25 cellular contexts compared by ENCODE assay signal in the genomic region with DNA sequence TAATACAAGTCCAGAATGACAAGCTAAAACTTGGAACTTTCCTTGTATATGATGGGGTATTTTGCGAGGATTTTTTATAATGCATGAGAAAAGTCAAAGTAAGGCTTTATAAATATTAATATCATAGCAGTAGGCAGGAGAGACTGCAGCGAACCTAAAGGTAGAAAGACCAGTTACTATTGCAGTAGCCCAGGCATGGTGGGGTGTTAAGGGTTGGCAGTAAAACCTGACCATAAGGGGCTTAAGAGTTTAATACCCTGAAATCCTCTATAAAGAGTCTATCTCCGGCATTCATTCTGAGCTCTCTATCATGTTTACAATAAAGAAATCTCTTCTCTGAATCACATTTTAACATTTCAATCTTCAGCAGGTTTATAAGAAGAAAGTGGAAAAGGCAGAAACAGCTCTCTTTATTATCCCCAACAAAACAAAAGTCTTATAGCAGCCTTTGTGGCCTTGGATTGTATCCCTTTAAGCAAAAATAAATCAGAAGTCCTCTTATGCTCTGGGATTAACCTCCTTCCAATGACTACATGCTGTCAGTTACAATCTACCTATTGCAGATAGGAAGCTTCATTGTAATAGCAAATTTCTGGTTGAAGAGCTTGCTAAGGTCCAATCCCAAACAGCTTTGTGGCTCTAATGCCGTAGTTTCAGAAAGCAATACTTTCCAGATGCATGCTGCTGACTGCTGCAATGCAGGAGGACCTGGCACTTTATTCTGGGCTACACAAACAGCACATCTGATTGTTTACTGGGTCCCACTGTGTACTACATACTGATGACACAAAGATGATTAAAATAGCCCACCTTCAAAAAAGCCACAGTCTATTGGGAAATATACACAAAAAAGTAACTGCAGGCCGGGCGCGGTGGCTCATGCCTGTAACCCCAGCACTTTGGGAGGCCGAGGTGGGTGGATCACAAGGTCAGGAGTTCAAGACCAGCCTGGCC. TPM values are rescaled to one million over a fixed set of nuclear protein-coding genes. Genes with fewer than 3 reads are reported as not detected.
A peak's percentile ranks its signal among the peaks of the same experiment; 100 is the strongest.
DNase-seq lines count a peak whose midpoint lies in the region; ATAC-seq lines count a peak whose summit lies in the region.
"Had no signal": no experiment of that assay in that cellular context is flagged by ENCODE, and none has a peak within 500 bp of the region (broad histone marks: within the 10 kb centered on the region; RNA-seq: fewer than 3 reads in every experiment).

No MANE protein-coding gene starts in this region.

- H3K4me1 Mint-ChIP-seq in T-helper 17 cell, result peaks cover 18% of the 10 kb centered on the region

- ATAC-seq in T-helper 17 cell (no peak), GM19467 (IDR thresholded peaks at IDR 0.05; ENCODE audit: unreplicated experiment) (no peak), HG02884 (IDR thresholded peaks at IDR 0.05; ENCODE audit: unreplicated experiment) (no peak)
- ATAC-seq: PC-3; right lobe of liver; stimulated activated naive CD8-positive, alpha-beta T cell treated with anti-CD3 and anti-CD28 coated beads, Interleukin-15, amount 100 ng/mL, for 72 hours; T-cell had no signal

- no peaks in the 10 kb centered on the region for H3K27me3 Mint-ChIP-seq in T-helper 17 cell
- H3K27me3 Mint-ChIP-seq: stimulated activated naive CD8-positive, alpha-beta T cell treated with anti-CD3 and anti-CD28 coated beads, Interleukin-15, amount 100 ng/mL, for 72 hours; T-cell had no signal

- H3K9me3 ChIP-seq in T-helper 17 cell (ENCODE audit: control insufficient read depth, low read length, poor library complexity, severe bottlenecking), result no peaks in the 10 kb centered on the region
- H3K9me3 ChIP-seq: right lobe of liver, tibial artery had no signal

- H3K36me3 Mint-ChIP-seq in T-helper 17 cell (ENCODE audit: low read depth), result peaks cover 2% of the 10 kb centered on the region

- peak overlapping the region; percentile 85 for H3K27ac ChIP-seq in substantia nigra (ENCODE audit: low read depth, low read length, poor library complexity, severe bottlenecking)
- H3K27ac ChIP-seq: GM23248, right lobe of liver, tibial artery had no signal

- no peak overlapping the region for H3K4me3 Mint-ChIP-seq in T-helper 17 cell
- H3K4me3 Mint-ChIP-seq: stimulated activated naive CD8-positive, alpha-beta T cell treated with anti-CD3 and anti-CD28 coated beads, Interleukin-15, amount 100 ng/mL, for 72 hours; T-cell had no signal

- peak; percentile 64 for DNase-seq in D341Med (ENCODE audit: low spot score)
- DNase-seq in T-helper 17 cell, result no peak
- peak; percentile 21 for DNase-seq in fibroblast of peridontal ligament (ENCODE audit: extremely low read depth)
- DNase-seq in substantia nigra (lab: John Stamatoyannopoulos, UW), result no peak
- no peak for DNase-seq in iPS-NIHi11 (ENCODE audit: low spot score)
- DNase-seq: activated CD4-positive, alpha-beta T cell treated with anti-CD3 and anti-CD28 coated beads, Interleukin-2, amount 50 U/mL, for 4 hours; activated CD4-positive, CD25-positive, alpha-beta regulatory T cell; activated T-cell treated with anti-CD3 and anti-CD28 coated beads, Interleukin-2, amount 50 U/mL, for 48 hours; C1 segment of cervical spinal cord; cerebellar nuclear complex; GM23248; islet precursor cell; NCI-H1048; NCI-H1694; NCI-H446; NK-92 treated with Interleukin-12 subunit alpha and Interleukin-12 subunit beta, amount 100 ng/mL, for 24 hours; PC-3; right lobe of liver; stimulated activated CD4-positive, alpha-beta T cell treated with anti-CD3 and anti-CD28 coated beads, Interleukin-12 subunit alpha, Interleukin-12 subunit beta, amount 100 ng/mL, for 4 hours; stimulated activated CD4-positive, alpha-beta T cell treated with anti-CD3 and anti-CD28 coated beads, Interleukin-2, amount 100 ng/mL, for 48 hours; stimulated activated naive CD8-positive, alpha-beta T cell treated with anti-CD3 and anti-CD28 coated beads, Interleukin-15, amount 100 ng/mL, for 72 hours; T-cell; tibial artery had no signal

- H3K27ac Mint-ChIP-seq in T-helper 17 cell, result peak overlapping the region; percentile 56

RNA-seq across cellular contexts. Expression of a gene that starts 45.8 kb away (rescaled TPM):
- total RNA-seq in T-helper 17 cell, result 10 to 100 TPM; 82.7 to 87.5 TPM

Comparison
In these comparisons a context has a peak if more than half of its experiments do, and no peak if none do; other contexts are left out.
1. DNase-seq: peak in D341Med (single experiment) and fibroblast of peridontal ligament (single experiment); none in T-helper 17 cell (0 of 3), substantia nigra (0 of 49) and iPS-NIHi11 (single experiment).